2 cellular contexts compared by ENCODE assay signal in genomic region chr4:72325215-72325614, GRCh38.
TF ChIP-seq lines count a peak whose summit lies in the region.

No MANE protein-coding gene starts in this region.

TF ChIP-seq in SK-N-SH, 30 proteins besides CTCF, POLR2A, EP300 and RAD21 (continued from another document):
- TF ChIP-seq, protein P1, sequence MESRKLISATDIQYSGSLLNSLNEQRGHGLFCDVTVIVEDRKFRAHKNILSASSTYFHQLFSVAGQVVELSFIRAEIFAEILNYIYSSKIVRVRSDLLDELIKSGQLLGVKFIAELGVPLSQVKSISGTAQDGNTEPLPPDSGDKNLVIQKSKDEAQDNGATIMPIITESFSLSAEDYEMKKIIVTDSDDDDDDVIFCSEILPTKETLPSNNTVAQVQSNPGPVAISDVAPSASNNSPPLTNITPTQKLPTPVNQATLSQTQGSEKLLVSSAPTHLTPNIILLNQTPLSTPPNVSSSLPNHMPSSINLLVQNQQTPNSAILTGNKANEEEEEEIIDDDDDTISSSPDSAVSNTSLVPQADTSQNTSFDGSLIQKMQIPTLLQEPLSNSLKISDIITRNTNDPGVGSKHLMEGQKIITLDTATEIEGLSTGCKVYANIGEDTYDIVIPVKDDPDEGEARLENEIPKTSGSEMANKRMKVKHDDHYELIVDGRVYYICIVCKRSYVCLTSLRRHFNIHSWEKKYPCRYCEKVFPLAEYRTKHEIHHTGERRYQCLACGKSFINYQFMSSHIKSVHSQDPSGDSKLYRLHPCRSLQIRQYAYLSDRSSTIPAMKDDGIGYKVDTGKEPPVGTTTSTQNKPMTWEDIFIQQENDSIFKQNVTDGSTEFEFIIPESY (IDR thresholded peaks at IDR 0.05; ENCODE audit: borderline replicate concordance, low read depth) = no peak
- TF ChIP-seq TCF12 (IDR thresholded peaks at IDR 0.05) = peak; percentile 49; the same call in 1 of the 2 replicates
TF ChIP-seq in SK-N-SH: peak in this region for 1.

TF ChIP-seq in SK-N-SH treated with all-trans-retinoic acid at 6 μM for 48 hours, 23 proteins besides CTCF, POLR2A, EP300 and RAD21 (continued from another document):
- TF ChIP-seq ZNF565 (CRISPR knock-in tag; conservative IDR thresholded peaks at IDR 0.05; ENCODE audit: low read depth) (no peak), OSR1 (CRISPR knock-in tag; IDR thresholded peaks at IDR 0.05) (no peak), ZFP30 (CRISPR knock-in tag; IDR thresholded peaks at IDR 0.05) (no peak), TSHZ2 (CRISPR knock-in tag; IDR thresholded peaks at IDR 0.05) (no peak), ZC3H10 (CRISPR knock-in tag; IDR thresholded peaks at IDR 0.05) (no peak), PPARA (CRISPR knock-in tag; IDR thresholded peaks at IDR 0.05; ENCODE audit: borderline replicate concordance) (no peak)
TF ChIP-seq in SK-N-SH treated with all-trans-retinoic acid at 6 μM for 48 hours: peak in this region for 0.
